Comparison of ENCODE assay signal across 9 cellular contexts in the genomic region with DNA sequence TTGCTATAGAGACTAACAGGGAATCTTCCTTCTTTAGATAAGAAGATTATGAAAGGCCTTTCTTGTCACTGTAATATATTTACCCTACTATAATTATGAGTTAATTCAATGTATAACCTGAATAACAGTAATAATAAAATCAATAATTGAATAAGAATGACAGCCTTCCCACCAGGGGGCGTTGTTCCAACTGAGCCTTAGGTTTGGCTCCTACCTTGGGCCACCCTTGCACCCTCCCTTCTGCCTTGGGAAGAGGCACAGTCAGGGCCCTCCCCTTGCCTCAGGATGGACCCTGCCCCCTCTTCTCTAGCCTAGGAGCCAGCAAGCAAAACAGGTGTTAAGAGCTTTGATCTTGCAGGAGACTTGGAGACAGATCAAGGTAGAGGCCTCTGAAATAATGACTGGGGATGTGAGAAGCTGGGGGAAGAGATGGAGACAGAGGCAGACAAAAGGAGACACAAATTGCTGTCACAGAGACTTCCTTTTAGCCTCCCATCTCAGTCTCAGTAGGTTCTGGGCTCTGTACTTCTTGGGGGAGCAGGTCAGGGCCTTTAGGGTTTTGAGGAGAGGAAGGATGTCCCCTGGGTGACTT. TPM values are rescaled to one million over a fixed set of nuclear protein-coding genes. Genes with fewer than 3 reads are reported as not detected.
A peak's percentile ranks its signal among the peaks of the same experiment; 100 is the strongest.
DNase-seq lines count a peak whose midpoint lies in the region; ATAC-seq and TF ChIP-seq lines count a peak whose summit lies in the region.
"Had no signal": no experiment of that assay in that cellular context is flagged by ENCODE, and none has a peak within 500 bp of the region (broad histone marks: within the 10 kb centered on the region; RNA-seq: fewer than 3 reads in every experiment).

No MANE protein-coding gene starts in this region.

- no peak overlapping the region for H3K27ac Mint-ChIP-seq in immature natural killer cell

- TF ChIP-seq CTCF in BE2C (IDR thresholded peaks at IDR 0.05; ENCODE audit: low read depth, low read length): peak; percentile 60

- H3K36me3 Mint-ChIP-seq in immature natural killer cell: no peaks in the 10 kb centered on the region

- no peak for ATAC-seq in HG02763 (IDR thresholded peaks at IDR 0.05; ENCODE audit: unreplicated experiment)

- no peaks in the 10 kb centered on the region for H3K4me1 Mint-ChIP-seq in immature natural killer cell

- peak; percentile 51 for DNase-seq in BE2C
- DNase-seq in HK-2 (ENCODE audit: unreplicated experiment): peak; percentile 6
- DNase-seq in activated T-cell treated with anti-CD3 and anti-CD28 coated beads for 1 hour (ENCODE audit: low read depth): peak; percentile 32
- DNase-seq in immature natural killer cell: peak in 2 of 3 donors; percentile 10 to 24
- DNase-seq in NCI-H226: no peak
- no peak for DNase-seq in hippocampal formation (lab: John Stamatoyannopoulos, UW)
- no peak for DNase-seq in mesenteric fat pad (ENCODE audit: low spot score)

- no peaks in the 10 kb centered on the region for H3K4me1 ChIP-seq in BE2C

- no peaks in the 10 kb centered on the region for H3K9me3 Mint-ChIP-seq in immature natural killer cell

- H3K36me3 ChIP-seq in BE2C: no peaks in the 10 kb centered on the region

- H3K27me3 ChIP-seq in BE2C: peaks cover 63% of the 10 kb centered on the region

- peaks cover 5 to 14% (median 5%) of the 10 kb centered on the region in 3 donors for H3K27me3 Mint-ChIP-seq in immature natural killer cell (ENCODE audit: low read depth in 3 of 3)

- H3K4me3 Mint-ChIP-seq in immature natural killer cell: no peak overlapping the region

- no peak overlapping the region for H3K4me3 ChIP-seq in BE2C (ENCODE audit: low read depth, low read length)

- H3K9me3 ChIP-seq in BE2C: no peaks in the 10 kb centered on the region

RNA-seq across cellular contexts. Expression of a gene that starts 40.1 kb away (rescaled TPM):
- not detected for polyA plus RNA-seq in BE2C (2012; ENCODE audit: insufficient read depth, insufficient read length, low read depth)
- polyA plus RNA-seq in immature natural killer cell: not detected
- total RNA-seq in mesenteric fat pad: not detected
- polyA plus RNA-seq: esophagus had no signal

Comparison
In these comparisons a context has a peak if more than half of its experiments do, and no peak if none do; other contexts are left out.
1. DNase-seq: peak in BE2C (single experiment), HK-2 (single experiment), activated T-cell treated with anti-CD3 and anti-CD28 coated beads for 1 hour (single experiment) and immature natural killer cell (2 of 3); none in NCI-H226 (single experiment), hippocampal formation (0 of 2) and mesenteric fat pad (single experiment).